ENCODE assay signal across 18 cellular contexts in the genomic region with DNA sequence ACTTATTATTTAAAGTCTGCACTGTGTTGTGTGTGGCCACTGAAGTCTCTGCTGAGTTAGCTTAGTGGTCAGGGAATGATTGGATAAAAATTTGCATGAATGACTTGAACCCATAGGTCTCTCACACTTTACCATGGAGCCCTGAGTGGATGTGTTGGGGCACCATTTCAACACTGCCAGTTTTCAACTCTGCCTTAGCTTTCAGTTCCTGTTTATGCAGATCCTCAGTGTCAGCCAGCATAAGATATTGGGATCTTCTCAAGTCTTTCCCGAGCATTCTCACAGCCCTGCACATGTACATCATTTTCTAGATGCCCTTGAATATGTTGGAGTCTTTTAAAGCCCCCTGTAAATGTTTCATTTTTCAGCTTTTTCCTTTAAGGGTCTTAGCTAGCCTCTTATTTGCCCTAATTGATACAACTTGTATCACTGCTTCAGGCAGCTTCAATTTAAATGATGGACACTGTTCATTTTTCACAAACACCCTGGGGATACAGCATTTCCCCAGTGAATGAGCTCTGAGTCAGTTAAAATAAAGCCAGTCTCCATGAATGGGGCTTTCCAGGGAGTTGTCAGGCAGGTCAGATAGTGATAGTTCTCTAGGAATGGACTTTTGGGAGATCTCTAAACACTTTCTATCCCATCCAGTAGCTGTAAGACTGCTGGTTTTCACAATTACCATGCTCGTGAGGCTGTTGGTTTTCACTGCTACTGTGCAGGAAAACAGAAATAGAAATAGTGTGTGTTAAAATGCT.
DNase-seq lines count a peak whose midpoint lies in the region; ATAC-seq, FAIRE-seq and TF ChIP-seq lines count a peak whose summit lies in the region.
"Had no signal": no experiment of that assay in that cellular context is flagged by ENCODE, and none has a peak within 500 bp of the region (broad histone marks: within the 10 kb centered on the region; RNA-seq: fewer than 3 reads in every experiment).

No MANE protein-coding gene starts in this region.

- RAD21 ChIA-PET in GM12878 (lab: Charles Lee; ENCODE audit: unreplicated experiment) = interaction anchor here (0.5 kb wide), 1 partner anchor 61 kb away, joined by 3 read pairs; no protein-coding TSS in a partner anchor

- no TSS peak for BruUV-seq in GM12878 (replicated peaks; lab: Mats Ljungman, UMichigan)

- no peak for FAIRE-seq in GM12878 (lab: Jason Lieb, UNC)

- H3K27me3 ChIP-seq in left ventricle myocardium inferior (ENCODE audit: low read depth) (no peaks in the 10 kb centered on the region), heart right ventricle (no peaks in the 10 kb centered on the region), GM12878 (replicated peaks in 1 of 2; ENCODE audit: control insufficient read depth in 2 of 2, insufficient read depth in 2 of 2, low read length in 1 of 2) (no peaks in the 10 kb centered on the region)
- H3K27me3 ChIP-seq: tibial artery had no signal

- intact Hi-C loops in left ventricle myocardium inferior (cut with micrococcal nuclease) = no loop called here
- intact Hi-C loops in heart right ventricle (cut with DNase I) = loop anchor here in 3 of 10 donors (10.0 kb wide), 2 partner anchors 143 to 213 kb away; a partner anchor contains a TSS
- intact Hi-C loops in GM12878 (cut with micrococcal nuclease; ENCODE audit: unreplicated experiment) = no loop called here
- intact Hi-C loops in activated naive CD4-positive, alpha-beta T cell treated with anti-CD3 and anti-CD28 coated beads for 36 hours (cut with micrococcal nuclease) = no loop called here

- no peak overlapping the region for H3K27ac Mint-ChIP-seq in activated naive CD4-positive, alpha-beta T cell treated with anti-CD3 and anti-CD28 coated beads for 36 hours
- H3K27ac Mint-ChIP-seq: activated naive CD4-positive, alpha-beta T cell treated with anti-CD3 and anti-CD28 coated beads, Interleukin-2, amount 50 U/mL, for 24 hours; natural killer cell had no signal

- H3K4me2 ChIP-seq in GM12878 (ENCODE audit: control insufficient read depth, insufficient read depth) = no peak overlapping the region

- in situ Hi-C loops in GM12878 (cut with MboI) = no loop called here

- H3K9me3 ChIP-seq in left ventricle myocardium inferior (replicated peaks) = no peaks in the 10 kb centered on the region
- no peaks in the 10 kb centered on the region for H3K9me3 ChIP-seq in heart right ventricle
- H3K9me3 ChIP-seq in GM12878 (replicated peaks; ENCODE audit: control insufficient read depth, insufficient read depth, low read length) = no peaks in the 10 kb centered on the region
- H3K9me3 ChIP-seq: tibial artery had no signal

- H3K36me3 Mint-ChIP-seq in activated naive CD4-positive, alpha-beta T cell treated with anti-CD3 and anti-CD28 coated beads for 36 hours (ENCODE audit: low read depth) = no peaks in the 10 kb centered on the region
- H3K36me3 Mint-ChIP-seq: activated naive CD4-positive, alpha-beta T cell treated with anti-CD3 and anti-CD28 coated beads, Interleukin-2, amount 50 U/mL, for 24 hours; natural killer cell had no signal

- no peak overlapping the region for H3K4me3 ChIP-seq in left ventricle myocardium inferior
- no peak overlapping the region for H3K4me3 ChIP-seq in heart right ventricle
- no peak overlapping the region for H3K4me3 ChIP-seq in GM12878
- H3K4me3 ChIP-seq: tibial artery had no signal

- H3K27ac ChIP-seq in left ventricle myocardium inferior (replicated peaks) = peak overlapping the region; percentile 92
- peak overlapping the region in 1 of 10 donors; percentile 84 for H3K27ac ChIP-seq in heart right ventricle
- H3K27ac ChIP-seq in GM12878 (ENCODE audit: control insufficient read depth, insufficient read depth) = no peak overlapping the region
- H3K27ac ChIP-seq: WERI-Rb-1 had no signal

- no peak overlapping the region for H2AFZ ChIP-seq in GM12878 (ENCODE audit: control insufficient read depth, low read depth, low read length)

- H3K4me1 Mint-ChIP-seq in activated naive CD4-positive, alpha-beta T cell treated with anti-CD3 and anti-CD28 coated beads for 36 hours (ENCODE audit: low read depth) = no peaks in the 10 kb centered on the region
- H3K4me1 Mint-ChIP-seq: activated naive CD4-positive, alpha-beta T cell treated with anti-CD3 and anti-CD28 coated beads, Interleukin-2, amount 50 U/mL, for 24 hours; natural killer cell had no signal

- peaks cover 3% of the 10 kb centered on the region for H3K27me3 Mint-ChIP-seq in activated naive CD4-positive, alpha-beta T cell treated with anti-CD3 and anti-CD28 coated beads for 36 hours (ENCODE audit: low read depth)
- H3K27me3 Mint-ChIP-seq: activated naive CD4-positive, alpha-beta T cell treated with anti-CD3 and anti-CD28 coated beads, Interleukin-2, amount 50 U/mL, for 24 hours had no signal

- TF ChIP-seq POLR2A in GM12878 (IDR thresholded peaks at IDR 0.05; ENCODE audit: low read depth, low read length) = no peak

- POLR2A ChIA-PET in GM12878 (lab: Charles Lee) = no interaction called here

- ATAC-seq in heart right ventricle (no peak), GM12878 (peak; percentile 47; the same call in 2 of the 3 replicates)
- ATAC-seq: left cardiac atrium, natural killer cell had no signal

- no peaks in the 10 kb centered on the region for H3K79me2 ChIP-seq in GM12878 (ENCODE audit: control insufficient read depth, insufficient read depth, low read length)

- TF ChIP-seq RAD21 in GM12878 (IDR thresholded peaks at IDR 0.05; ENCODE audit: insufficient read depth, low read depth, low read length) = no peak

- H3K4me1 ChIP-seq in left ventricle myocardium inferior (peaks cover 43% of the 10 kb centered on the region), heart right ventricle (peaks cover 5 to 47% (median 20%) of the 10 kb centered on the region in 9 donors), GM12878 (ENCODE audit: control insufficient read depth, insufficient read depth, low read length) (no peaks in the 10 kb centered on the region)

- WGBS in heart right ventricle, 2 donors = 52 to 59% methylated on average over 2 of the region's 2 CpGs
- WGBS in GM12878 (ENCODE audit: insufficient coverage, insufficient replicate concordance, low lambda C conversion rate, missing lambda C conversion rate) = 0% methylated on average over 2 of the region's 2 CpGs

- TF ChIP-seq CTCF in left ventricle myocardium inferior (IDR thresholded peaks at IDR 0.05; ENCODE audit: borderline replicate concordance) (no peak), heart right ventricle (IDR thresholded peaks at IDR 0.05) (no peak), GM12878 (IDR thresholded peaks at IDR 0.05 in 2 of 3, conservative IDR thresholded peaks at IDR 0.05 in 1 of 3; ENCODE audit: control insufficient read depth in 2 of 3, extremely low read depth in 1 of 3, insufficient read depth in 1 of 3, low read depth in 3 of 3, low read length in 3 of 3) (no peak)

- no peaks in the 10 kb centered on the region for H3K36me3 ChIP-seq in left ventricle myocardium inferior
- no peaks in the 10 kb centered on the region for H3K36me3 ChIP-seq in heart right ventricle
- H3K36me3 ChIP-seq in GM12878 (ENCODE audit: control insufficient read depth in 2 of 2, insufficient read depth in 2 of 2, low read length in 1 of 2) = no peaks in the 10 kb centered on the region
- H3K36me3 ChIP-seq: tibial artery, WERI-Rb-1 had no signal

- H3K9ac ChIP-seq in GM12878 (ENCODE audit: control insufficient read depth, insufficient read depth, low read length) = no peak overlapping the region

- CTCF ChIA-PET in GM12878 (lab: Yijun Ruan, JAX) = no interaction called here
- CTCF ChIA-PET in activated naive CD4-positive, alpha-beta T cell treated with anti-CD3 and anti-CD28 coated beads for 36 hours (lab: Charles Lee) = no interaction called here

- DNase-seq in left ventricle myocardium inferior (no peak), heart right ventricle (no peak), GM12878 (ENCODE audit: low read depth, low spot score) (no peak), kidney glomerular epithelial cell (lab: John Stamatoyannopoulos, UW) (peak; percentile 12), NCI-H1417 (lab: John Stamatoyannopoulos, UW) (no peak), GM19238 (ENCODE audit: insufficient read length, low spot score) (no peak)
- DNase-seq in activated CD8-positive, alpha-beta memory T cell treated with anti-CD3 and anti-CD28 coated beads, Interleukin-2, amount 50 U/mL, for 4 hours = no peak
- no peak for DNase-seq in activated naive CD4-positive, alpha-beta T cell treated with anti-CD3 and anti-CD28 coated beads for 36 hours
- DNase-seq: ACHN; left cardiac atrium; natural killer cell; NCI-H1417 treated with DMSO at 0.1 percent for 48 hours; NCI-H510A; SHP77 treated with DMSO at 0.1 percent for 48 hours; stimulated activated CD4-positive, alpha-beta T cell treated with anti-CD3 and anti-CD28 coated beads, Interleukin-12 subunit alpha, Interleukin-12 subunit beta, amount 100 ng/mL, for 4 hours; tibial artery; WERI-Rb-1 had no signal

- no peaks in the 10 kb centered on the region for H4K20me1 ChIP-seq in GM12878 (ENCODE audit: control insufficient read depth, insufficient read depth)

- SMC1A ChIA-PET in GM12878 (lab: Charles Lee; ENCODE audit: uncharacterized antibody, unreplicated experiment) = interaction anchor here (0.8 kb wide), 1 partner anchor 322 kb away, joined by 3 read pairs; no protein-coding TSS in a partner anchor

- H3K4me3 Mint-ChIP-seq in activated naive CD4-positive, alpha-beta T cell treated with anti-CD3 and anti-CD28 coated beads for 36 hours = no peak overlapping the region
- H3K4me3 Mint-ChIP-seq: activated naive CD4-positive, alpha-beta T cell treated with anti-CD3 and anti-CD28 coated beads, Interleukin-2, amount 50 U/mL, for 24 hours; natural killer cell had no signal

- H3K9me3 Mint-ChIP-seq in activated naive CD4-positive, alpha-beta T cell treated with anti-CD3 and anti-CD28 coated beads for 36 hours = no peaks in the 10 kb centered on the region

- no peak for TF ChIP-seq EP300 in GM12878 (IDR thresholded peaks at IDR 0.05; ENCODE audit: borderline replicate concordance in 1 of 2, control insufficient read depth in 1 of 2, low read depth in 2 of 2, low read length in 2 of 2)

TF ChIP-seq in GM12878, 131 proteins besides CTCF, POLR2A, EP300 and RAD21:
- TF ChIP-seq SPI1 (IDR thresholded peaks at IDR 0.05; ENCODE audit: borderline replicate concordance, insufficient read depth, low read depth, low read length) = peak; percentile 65; the same call in 1 of the 2 replicates
- TF ChIP-seq TARDBP (IDR thresholded peaks at IDR 0.05; ENCODE audit: borderline replicate concordance) = no peak
- TF ChIP-seq, protein P1, sequence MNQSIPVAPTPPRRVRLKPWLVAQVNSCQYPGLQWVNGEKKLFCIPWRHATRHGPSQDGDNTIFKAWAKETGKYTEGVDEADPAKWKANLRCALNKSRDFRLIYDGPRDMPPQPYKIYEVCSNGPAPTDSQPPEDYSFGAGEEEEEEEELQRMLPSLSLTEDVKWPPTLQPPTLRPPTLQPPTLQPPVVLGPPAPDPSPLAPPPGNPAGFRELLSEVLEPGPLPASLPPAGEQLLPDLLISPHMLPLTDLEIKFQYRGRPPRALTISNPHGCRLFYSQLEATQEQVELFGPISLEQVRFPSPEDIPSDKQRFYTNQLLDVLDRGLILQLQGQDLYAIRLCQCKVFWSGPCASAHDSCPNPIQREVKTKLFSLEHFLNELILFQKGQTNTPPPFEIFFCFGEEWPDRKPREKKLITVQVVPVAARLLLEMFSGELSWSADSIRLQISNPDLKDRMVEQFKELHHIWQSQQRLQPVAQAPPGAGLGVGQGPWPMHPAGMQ (IDR thresholded peaks at IDR 0.05; ENCODE audit: borderline replicate concordance) = no peak
